29 cellular contexts compared by ENCODE assay signal in the genomic region with DNA sequence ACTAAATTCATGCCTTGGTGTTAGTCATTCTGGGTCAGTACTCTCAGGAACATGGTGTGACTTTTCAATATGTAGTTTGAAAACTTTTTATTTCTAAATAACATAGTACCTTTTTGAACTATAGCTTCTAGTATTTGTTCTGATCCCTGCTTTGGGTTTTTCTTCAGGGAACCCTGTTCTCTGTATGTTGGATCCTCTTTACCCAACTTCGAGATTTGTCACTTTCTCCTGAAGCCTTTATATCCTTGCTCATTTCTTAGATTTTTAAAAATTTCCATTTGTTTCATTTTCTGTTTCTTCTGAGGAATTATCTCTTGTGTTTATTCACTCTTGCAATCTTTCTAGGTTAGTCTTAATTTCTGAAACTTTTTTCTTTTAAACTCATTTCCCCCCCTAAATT.
"Had no signal": no experiment of that assay in that cellular context is flagged by ENCODE, and none has a peak within 500 bp of the region (broad histone marks: within the 10 kb centered on the region; RNA-seq: fewer than 3 reads in every experiment).

No MANE protein-coding gene starts in this region.

- H3K9me3 ChIP-seq: adrenal gland, body of pancreas had no signal

- H3K4me1 ChIP-seq: adrenal gland, ascending aorta, body of pancreas, breast epithelium had no signal

- H3K4me3 ChIP-seq: adrenal gland, ascending aorta, body of pancreas, breast epithelium, cardiac muscle cell had no signal

- H3K36me3 ChIP-seq: adrenal gland, ascending aorta, brain microvascular endothelial cell, breast epithelium, cardiac muscle cell had no signal

- H3K27ac ChIP-seq: adrenal gland, ascending aorta, body of pancreas, brain microvascular endothelial cell, breast epithelium, cardiac muscle cell had no signal

- DNase-seq: activated effector memory CD4-positive, alpha-beta T cell treated with anti-CD3 and anti-CD28 coated beads, Interleukin-2, amount 50 U/mL, for 16 hours; activated effector memory CD4-positive, alpha-beta T cell treated with Interleukin-2 at 50 U/mL for 16 hours; activated gamma-delta T cell; activated gamma-delta T cell treated with Interleukin-2 at 50 U/mL for 16 hours; activated naive CD4-positive, alpha-beta T cell; activated naive CD4-positive, alpha-beta T cell treated with anti-CD3 and anti-CD28 coated beads for 36 hours; activated naive CD4-positive, alpha-beta T cell treated with anti-CD3 and anti-CD28 coated beads, Interleukin-2, amount 10 ng/mL, durations not matched to agents 7 days and 5 days; activated naive CD4-positive, alpha-beta T cell treated with anti-CD3 and anti-CD28 coated beads, Interleukin-2, amount 50 U/mL, for 16 hours; activated naive CD4-positive, alpha-beta T cell treated with Interleukin-2 at 50 U/mL for 16 hours; activated naive CD8-positive, alpha-beta T cell treated with anti-CD3 and anti-CD28 coated beads for 36 hours; activated naive CD8-positive, alpha-beta T cell treated with anti-CD3 and anti-CD28 coated beads, Interleukin-2, amount 10 ng/mL, durations not matched to agents 7 days and 5 days; activated naive CD8-positive, alpha-beta T cell treated with anti-CD3 and anti-CD28 coated beads, Interleukin-2, amount 50 U/mL, for 24 hours; activated T-cell treated with anti-CD3 and anti-CD28 coated beads, Interleukin-2, amount 50 U/mL, for 24 hours; activated T-cell treated with anti-CD3 and anti-CD28 coated beads, Interleukin-2, amount 50 U/mL, for 4 hours; activated T-cell treated with anti-CD3 and anti-CD28 coated beads, Interleukin-2, amount 50 U/mL, for 48 hours; activated T-cell treated with anti-CD3 and anti-CD28 coated beads, Interleukin-2, amount 50 U/mL, for 72 hours; adrenal gland; amniotic stem cell; amygdala; anterior cingulate cortex; aorta; body of pancreas; brain microvascular endothelial cell; caudate nucleus; central memory CD4-positive, alpha-beta T cell; cerebellar nuclear complex had no signal
